ENCODE assay signal across 11 cellular contexts in genomic region chr16:11675561-11676511, GRCh38. TPM values are rescaled to one million over a fixed set of nuclear protein-coding genes. Genes with fewer than 3 reads are reported as not detected.
DNase-seq lines count a peak whose midpoint lies in the region; ATAC-seq and TF ChIP-seq lines count a peak whose summit lies in the region.
"Had no signal": no experiment of that assay in that cellular context is flagged by ENCODE, and none has a peak within 500 bp of the region (broad histone marks: within the 10 kb centered on the region; RNA-seq: fewer than 3 reads in every experiment).

No MANE protein-coding gene starts in this region.

- DNase-seq in activated CD4-positive, CD25-positive, alpha-beta regulatory T cell (lab: John Stamatoyannopoulos, UW): peak in 3 of 4 experiments; percentile 17 to 25 (median 21)
- no peak for DNase-seq in activated CD4-positive, CD25-positive, alpha-beta regulatory T cell treated with anti-CD3 and anti-CD28 coated beads, Interleukin-2, amount 50 U/mL, for 72 hours
- DNase-seq in RWPE1 (ENCODE audit: low spot score) (peak; percentile 52), foreskin keratinocyte (no peak), dedifferentiated amniotic fluid mesenchymal stem cell (ENCODE audit: extremely low spot score) (no peak), NCI-H1092 treated with DMSO at 0.1 percent for 48 hours (lab: John Stamatoyannopoulos, UW) (no peak), NCI-H345 (lab: John Stamatoyannopoulos, UW) (no peak)
- DNase-seq: erythroblast, T-helper 9 cell had no signal

- no peak for TF ChIP-seq CTCF in RWPE1 (conservative IDR thresholded peaks at IDR 0.05; ENCODE audit: low read depth)
- TF ChIP-seq CTCF in foreskin keratinocyte (conservative IDR thresholded peaks at IDR 0.05): no peak

- ATAC-seq in foreskin keratinocyte: peak; percentile 19

- H3K9ac ChIP-seq in skeletal muscle tissue (ENCODE audit: low read depth in 1 of 3, low read length in 3 of 3): peak overlapping the region; percentile 43 to 92 (median 55)

- H3K36me3 ChIP-seq in skeletal muscle tissue (ENCODE audit: control insufficient read depth in 3 of 3, insufficient read depth in 3 of 3, low read length in 3 of 3): peaks cover 15 to 29% (median 29%) of the 10 kb centered on the region in 3 donors

- H3K27me3 ChIP-seq in foreskin keratinocyte (no peaks in the 10 kb centered on the region), skeletal muscle tissue (ENCODE audit: control insufficient read depth in 3 of 3, insufficient read depth in 3 of 3, low read length in 3 of 3) (no peaks in the 10 kb centered on the region)
- H3K27me3 ChIP-seq: tibial artery had no signal

- no peaks in the 10 kb centered on the region for H3K9me3 ChIP-seq in skeletal muscle tissue (ENCODE audit: control insufficient read depth in 3 of 3, low read length in 3 of 3)
- H3K9me3 ChIP-seq: tibial artery had no signal

- H3K4me1 ChIP-seq in foreskin keratinocyte: peaks cover 12% of the 10 kb centered on the region
- peaks cover 95 to 99% (median 98%) of the 10 kb centered on the region in 3 donors for H3K4me1 ChIP-seq in skeletal muscle tissue (ENCODE audit: control insufficient read depth in 3 of 3, insufficient read depth in 3 of 3, low read length in 3 of 3)

- peak overlapping the region in 2 of 3 donors; percentile 30 to 45 for H3K4me3 ChIP-seq in skeletal muscle tissue (ENCODE audit: low read length in 3 of 3)
- H3K4me3 ChIP-seq: tibial artery had no signal

- peak overlapping the region; percentile 82 for H3K27ac ChIP-seq in RWPE1
- H3K27ac ChIP-seq in foreskin keratinocyte: no peak overlapping the region
- peak overlapping the region; percentile 93 for H3K27ac ChIP-seq in skeletal muscle tissue (ENCODE audit: low read depth, low read length)

- CTCF ChIA-PET in RWPE1 (lab: Yijun Ruan, JAX): no interaction called here

- POLR2A ChIA-PET in RWPE1 (lab: Yijun Ruan, JAX; ENCODE audit: low non-redundant PET): interaction anchor here (0.6 to 1.4 kb wide), 2 partner anchors 67 to 272 kb away, joined by 3 read pairs; partner anchors contain the start of gene TXNDC11

RNA-seq across cellular contexts. Expression of gene SNN, which starts 7.6 kb away (rescaled TPM):
- 11.5 and 14.2 TPM in 2 replicates for total RNA-seq in foreskin keratinocyte
- 7.9 and 11.4 TPM in 2 replicates for polyA plus RNA-seq in foreskin keratinocyte
- 14.6 TPM for total RNA-seq in skeletal muscle tissue

Comparison
In these comparisons a context has a peak if more than half of its experiments do, and no peak if none do; other contexts are left out.
1. DNase-seq: peak in activated CD4-positive, CD25-positive, alpha-beta regulatory T cell (3 of 4) and RWPE1 (single experiment); none in activated CD4-positive, CD25-positive, alpha-beta regulatory T cell treated with anti-CD3 and anti-CD28 coated beads, Interleukin-2, amount 50 U/mL, for 72 hours (single experiment), foreskin keratinocyte (0 of 2), dedifferentiated amniotic fluid mesenchymal stem cell (single experiment), NCI-H1092 treated with DMSO at 0.1 percent for 48 hours (single experiment) and NCI-H345 (single experiment).